In genomic region chr2:118975133-118975532, GRCh38 we compare ENCODE assay signal across 27 cellular contexts. TPM values are rescaled to one million over a fixed set of nuclear protein-coding genes. Genes with fewer than 3 reads are reported as not detected.
"Had no signal": no experiment of that assay in that cellular context is flagged by ENCODE, and none has a peak within 500 bp of the region (broad histone marks: within the 10 kb centered on the region; RNA-seq: fewer than 3 reads in every experiment).

No MANE protein-coding gene starts in this region.

- H3K4me3 ChIP-seq: colonic mucosa, dorsolateral prefrontal cortex, gastrocnemius medialis, left ventricle myocardium inferior, lung, right atrium auricular region, sigmoid colon, skin epidermis, testis, tibial nerve, upper lobe of right lung had no signal

- H3K4me1 ChIP-seq: colonic mucosa, gastrocnemius medialis, left ventricle myocardium inferior, right atrium auricular region, sigmoid colon, testis, tibial nerve had no signal

- H3K4me3 Mint-ChIP-seq: immature natural killer cell; naive thymus-derived CD4-positive, alpha-beta T cell; nephron progenitor cell; stimulated activated naive B cell treated with anti-CD40 and anti-IgM and Interleukin-4, amounts not matched to agents 10 μg/mL and 1 μg/mL and 100 μg/mL, for 72 hours; stimulated activated naive CD8-positive, alpha-beta T cell treated with anti-CD3 and anti-CD28 coated beads, Interleukin-15, amount 100 ng/mL, for 72 hours had no signal

- H3K36me3 ChIP-seq: colonic mucosa, gastrocnemius medialis, left ventricle myocardium inferior, right atrium auricular region, sigmoid colon, tibial nerve, upper lobe of right lung had no signal

- H3K4me1 Mint-ChIP-seq: immature natural killer cell; stimulated activated naive B cell treated with anti-CD40 and anti-IgM and Interleukin-4, amounts not matched to agents 10 μg/mL and 1 μg/mL and 100 μg/mL, for 72 hours; stimulated activated naive CD8-positive, alpha-beta T cell treated with anti-CD3 and anti-CD28 coated beads, Interleukin-15, amount 100 ng/mL, for 72 hours had no signal

- DNase-seq: colonic mucosa; dorsolateral prefrontal cortex; effector memory CD4-positive, alpha-beta T cell; gastrocnemius medialis; glutamatergic neuron; immature natural killer cell; left ventricle myocardium inferior; mesenchymal stem cell; naive thymus-derived CD4-positive, alpha-beta T cell; nephron progenitor cell; posterior cingulate gyrus; sigmoid colon; stimulated activated CD4-positive, alpha-beta T cell treated with anti-CD3 and anti-CD28 coated beads, Interleukin-2, amount 100 ng/mL, for 24 hours; stimulated activated CD4-positive, alpha-beta T cell treated with anti-CD3 and anti-CD28 coated beads, Interleukin-4, amount 100 ng/mL, for 4 hours; stimulated activated naive B cell treated with anti-CD40 and anti-IgM and Interleukin-4, amounts not matched to agents 10 μg/mL and 1 μg/mL and 100 μg/mL, for 72 hours; stimulated activated naive CD8-positive, alpha-beta T cell treated with anti-CD3 and anti-CD28 coated beads, Interleukin-15, amount 100 ng/mL, for 72 hours; testis; upper lobe of right lung had no signal

- H3K9me3 Mint-ChIP-seq: nephron progenitor cell had no signal

- H3K27ac Mint-ChIP-seq: immature natural killer cell; naive thymus-derived CD4-positive, alpha-beta T cell; nephron progenitor cell; stimulated activated naive B cell treated with anti-CD40 and anti-IgM and Interleukin-4, amounts not matched to agents 10 μg/mL and 1 μg/mL and 100 μg/mL, for 72 hours; stimulated activated naive CD8-positive, alpha-beta T cell treated with anti-CD3 and anti-CD28 coated beads, Interleukin-15, amount 100 ng/mL, for 72 hours had no signal

- H3K27me3 ChIP-seq: colonic mucosa, gastrocnemius medialis, right atrium auricular region, testis, tibial nerve, upper lobe of right lung had no signal

- H3K36me3 Mint-ChIP-seq: immature natural killer cell; stimulated activated naive B cell treated with anti-CD40 and anti-IgM and Interleukin-4, amounts not matched to agents 10 μg/mL and 1 μg/mL and 100 μg/mL, for 72 hours had no signal

- ATAC-seq: esophagus mucosa; gastrocnemius medialis; naive thymus-derived CD4-positive, alpha-beta T cell; stimulated activated naive B cell treated with anti-CD40 and anti-IgM and Interleukin-4, amounts not matched to agents 10 μg/mL and 1 μg/mL and 100 μg/mL, for 72 hours; stimulated activated naive CD8-positive, alpha-beta T cell treated with anti-CD3 and anti-CD28 coated beads, Interleukin-15, amount 100 ng/mL, for 72 hours; upper lobe of right lung had no signal

- H3K27ac ChIP-seq: colonic mucosa, dorsolateral prefrontal cortex, left ventricle myocardium inferior, right atrium auricular region, sigmoid colon, testis, tibial nerve had no signal

- FAIRE-seq: endometrium had no signal

RNA-seq across cellular contexts. Expression of gene MARCO, which starts 33.1 kb away (rescaled TPM):
- total RNA-seq: fibroblast of villous mesenchyme, osteocyte, pulmonary artery endothelial cell had no signal
- polyA plus RNA-seq: naive thymus-derived CD4-positive, alpha-beta T cell had no signal
